In the genomic region with DNA sequence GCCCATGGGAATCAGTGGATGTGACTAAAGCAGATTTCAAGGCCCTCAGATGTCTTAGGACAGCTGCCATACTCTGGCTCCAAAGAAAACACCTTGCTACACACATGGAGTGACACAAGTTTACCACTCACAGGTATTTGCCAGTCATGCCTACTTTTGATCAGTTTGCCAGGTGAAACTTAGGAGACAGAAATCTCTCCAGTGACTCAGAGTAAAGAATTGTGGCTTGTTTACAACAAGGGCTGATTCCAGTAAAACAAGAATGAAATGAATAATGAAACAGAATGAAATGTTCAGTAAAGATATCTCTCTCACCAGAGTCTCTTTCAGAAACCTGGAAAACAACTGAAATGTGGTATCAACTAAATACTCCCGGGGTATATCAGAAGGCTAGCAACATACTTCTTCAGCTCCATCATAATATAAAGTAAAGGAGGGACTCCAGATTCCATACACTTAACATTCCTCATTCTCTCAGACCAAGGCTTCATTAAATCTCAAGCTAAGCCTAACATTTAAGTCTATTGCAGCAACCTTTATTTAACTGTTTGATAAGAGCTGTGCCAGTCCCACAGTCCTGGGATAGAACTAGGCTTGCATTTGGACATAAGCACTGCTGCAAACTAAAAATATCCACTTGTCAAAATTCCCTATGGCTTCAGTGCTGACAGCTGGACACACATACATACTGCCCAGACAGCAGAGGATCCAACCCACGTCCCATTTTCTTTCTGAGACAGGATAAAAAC, we compare ENCODE assay signal across 18 cellular contexts.
DNase-seq lines count a peak whose midpoint lies in the region; ATAC-seq and TF ChIP-seq lines count a peak whose summit lies in the region.
"Had no signal": no experiment of that assay in that cellular context is flagged by ENCODE, and none has a peak within 500 bp of the region (broad histone marks: within the 10 kb centered on the region; RNA-seq: fewer than 3 reads in every experiment).

No MANE protein-coding gene starts in this region.

- H3K9me3 ChIP-seq in left ventricle myocardium inferior (replicated peaks): no peaks in the 10 kb centered on the region
- no peaks in the 10 kb centered on the region for H3K9me3 ChIP-seq in sigmoid colon
- H3K9me3 ChIP-seq: gastrocnemius medialis, tibial nerve had no signal

- intact Hi-C loops in dorsolateral prefrontal cortex (cut with DNase I) (no loop called here), left ventricle myocardium inferior (cut with micrococcal nuclease) (loop anchor here (10.0 kb wide), 1 partner anchor 138 kb away; no protein-coding TSS in a partner anchor), sigmoid colon (cut with DNase I) (no loop called here)
- intact Hi-C loops in activated CD8-positive, alpha-beta T cell treated with anti-CD3 and anti-CD28 coated beads for 36 hours (cut with micrococcal nuclease): no loop called here

- peak; percentile 68 for DNase-seq in M059J (ENCODE audit: low read depth)
- DNase-seq in dorsolateral prefrontal cortex: no peak
- DNase-seq in left ventricle myocardium inferior: no peak
- no peak for DNase-seq in sigmoid colon
- no peak for DNase-seq in NCI-H128 (lab: John Stamatoyannopoulos, UW; ENCODE audit: unreplicated experiment)
- DNase-seq in naive thymus-derived CD8-positive, alpha-beta T cell: no peak
- DNase-seq in activated CD8-positive, alpha-beta T cell treated with anti-CD3 and anti-CD28 coated beads for 36 hours: no peak
- no peak for DNase-seq in 8988T
- DNase-seq: activated CD4-positive, alpha-beta T cell treated with anti-CD3 and anti-CD28 coated beads, Interleukin-2, amount 10 ng/mL, durations not matched to agents 7 days and 5 days; activated T-cell treated with anti-CD3 and anti-CD28 coated beads, Interleukin-2, amount 50 U/mL, for 48 hours; gastrocnemius medialis; HFFc6; NCI-H2029; SIG-M5; T1000 had no signal

- POLR2A ChIA-PET in naive thymus-derived CD8-positive, alpha-beta T cell (lab: Charles Lee): no interaction called here
- POLR2A ChIA-PET in activated CD8-positive, alpha-beta T cell treated with anti-CD3 and anti-CD28 coated beads for 36 hours (lab: Charles Lee): no interaction called here

- H3K27me3 Mint-ChIP-seq in naive thymus-derived CD8-positive, alpha-beta T cell: peaks cover 0 to 10% (median 0%) of the 10 kb centered on the region in 5 donors
- no peaks in the 10 kb centered on the region for H3K27me3 Mint-ChIP-seq in activated CD8-positive, alpha-beta T cell treated with anti-CD3 and anti-CD28 coated beads for 36 hours
- H3K27me3 Mint-ChIP-seq: activated CD4-positive, alpha-beta T cell treated with anti-CD3 and anti-CD28 coated beads, Interleukin-2, amount 10 ng/mL, durations not matched to agents 7 days and 5 days; dendritic cell treated with granulocyte-macrophage colony-stimulating factor and Interleukin-4, amounts not matched to agents 40 ng/mL and 50 ng/mL, for 4 days had no signal

- no peaks in the 10 kb centered on the region for H3K27me3 ChIP-seq in dorsolateral prefrontal cortex
- H3K27me3 ChIP-seq in left ventricle myocardium inferior (ENCODE audit: low read depth): no peaks in the 10 kb centered on the region
- no peaks in the 10 kb centered on the region for H3K27me3 ChIP-seq in sigmoid colon
- H3K27me3 ChIP-seq: gastrocnemius medialis, tibial nerve had no signal

- H3K27ac ChIP-seq in dorsolateral prefrontal cortex: peak overlapping the region in 32 of 59 donors; percentile 2 to 67 (median 26)
- peak overlapping the region; percentile 76 for H3K27ac ChIP-seq in left ventricle myocardium inferior (replicated peaks)
- peak overlapping the region in 3 of 4 donors; percentile 28 to 46 (median 31) for H3K27ac ChIP-seq in sigmoid colon

- CTCF ChIA-PET in activated CD8-positive, alpha-beta T cell treated with anti-CD3 and anti-CD28 coated beads for 36 hours (lab: Charles Lee): no interaction called here

- no peak for TF ChIP-seq POLR2A in sigmoid colon (IDR thresholded peaks at IDR 0.05)

- H3K9me3 Mint-ChIP-seq in naive thymus-derived CD8-positive, alpha-beta T cell: no peaks in the 10 kb centered on the region
- no peaks in the 10 kb centered on the region for H3K9me3 Mint-ChIP-seq in activated CD8-positive, alpha-beta T cell treated with anti-CD3 and anti-CD28 coated beads for 36 hours
- H3K9me3 Mint-ChIP-seq: activated CD4-positive, alpha-beta T cell treated with anti-CD3 and anti-CD28 coated beads, Interleukin-2, amount 10 ng/mL, durations not matched to agents 7 days and 5 days; dendritic cell treated with granulocyte-macrophage colony-stimulating factor and Interleukin-4, amounts not matched to agents 40 ng/mL and 50 ng/mL, for 4 days had no signal

- ATAC-seq in naive thymus-derived CD8-positive, alpha-beta T cell: no peak
- no peak for ATAC-seq in activated CD8-positive, alpha-beta T cell treated with anti-CD3 and anti-CD28 coated beads for 36 hours
- ATAC-seq: GM12878 had no signal

- H3K36me3 Mint-ChIP-seq in naive thymus-derived CD8-positive, alpha-beta T cell: no peaks in the 10 kb centered on the region
- H3K36me3 Mint-ChIP-seq in activated CD8-positive, alpha-beta T cell treated with anti-CD3 and anti-CD28 coated beads for 36 hours (ENCODE audit: low read depth): no peaks in the 10 kb centered on the region

- H3K4me3 Mint-ChIP-seq in naive thymus-derived CD8-positive, alpha-beta T cell: no peak overlapping the region
- no peak overlapping the region for H3K4me3 Mint-ChIP-seq in activated CD8-positive, alpha-beta T cell treated with anti-CD3 and anti-CD28 coated beads for 36 hours
- H3K4me3 Mint-ChIP-seq: activated CD4-positive, alpha-beta T cell treated with anti-CD3 and anti-CD28 coated beads, Interleukin-2, amount 10 ng/mL, durations not matched to agents 7 days and 5 days; dendritic cell treated with granulocyte-macrophage colony-stimulating factor and Interleukin-4, amounts not matched to agents 40 ng/mL and 50 ng/mL, for 4 days; HFFc6 had no signal

- H3K4me1 Mint-ChIP-seq in naive thymus-derived CD8-positive, alpha-beta T cell: no peaks in the 10 kb centered on the region
- no peaks in the 10 kb centered on the region for H3K4me1 Mint-ChIP-seq in activated CD8-positive, alpha-beta T cell treated with anti-CD3 and anti-CD28 coated beads for 36 hours (ENCODE audit: low read depth)
- H3K4me1 Mint-ChIP-seq: activated CD4-positive, alpha-beta T cell treated with anti-CD3 and anti-CD28 coated beads, Interleukin-2, amount 10 ng/mL, durations not matched to agents 7 days and 5 days had no signal

- no peak overlapping the region for H3K27ac Mint-ChIP-seq in naive thymus-derived CD8-positive, alpha-beta T cell
- H3K27ac Mint-ChIP-seq in activated CD8-positive, alpha-beta T cell treated with anti-CD3 and anti-CD28 coated beads for 36 hours: no peak overlapping the region
- H3K27ac Mint-ChIP-seq: activated CD4-positive, alpha-beta T cell treated with anti-CD3 and anti-CD28 coated beads, Interleukin-2, amount 10 ng/mL, durations not matched to agents 7 days and 5 days; dendritic cell treated with granulocyte-macrophage colony-stimulating factor and Interleukin-4, amounts not matched to agents 40 ng/mL and 50 ng/mL, for 4 days; HFFc6 had no signal

- no peak for TF ChIP-seq EP300 in sigmoid colon (IDR thresholded peaks at IDR 0.05)

- H3K4me1 ChIP-seq in left ventricle myocardium inferior (peaks cover 40% of the 10 kb centered on the region), sigmoid colon (peaks cover 0 to 30% (median 25%) of the 10 kb centered on the region in 4 donors)

- 88 to 89% methylated on average over 2 of the region's 2 CpGs for WGBS in sigmoid colon, 2 donors

- H3K36me3 ChIP-seq in left ventricle myocardium inferior (peaks cover 36% of the 10 kb centered on the region), sigmoid colon (peaks cover 4 to 50% (median 9%) of the 10 kb centered on the region in 4 donors)

- H3K4me3 ChIP-seq in dorsolateral prefrontal cortex: no peak overlapping the region
- no peak overlapping the region for H3K4me3 ChIP-seq in left ventricle myocardium inferior
- no peak overlapping the region for H3K4me3 ChIP-seq in sigmoid colon
- H3K4me3 ChIP-seq: gastrocnemius medialis, GM12878, tibial nerve had no signal

- no peak for TF ChIP-seq CTCF in dorsolateral prefrontal cortex (IDR thresholded peaks at IDR 0.05 in 54 of 56, conservative IDR thresholded peaks at IDR 0.05 in 2 of 56; ENCODE audit: low read depth in 1 of 56, partially characterized antibody in 56 of 56)
- no peak for TF ChIP-seq CTCF in left ventricle myocardium inferior (IDR thresholded peaks at IDR 0.05; ENCODE audit: borderline replicate concordance)
- no peak for TF ChIP-seq CTCF in sigmoid colon (IDR thresholded peaks at IDR 0.05)
- no peak for TF ChIP-seq CTCF in activated CD8-positive, alpha-beta T cell treated with anti-CD3 and anti-CD28 coated beads for 36 hours (IDR thresholded peaks at IDR 0.05)

Comparison
In these comparisons a context has a peak if more than half of its experiments do, and no peak if none do; other contexts are left out.
1. H3K27ac ChIP-seq: peak in every context shown above with its lines; median percentile 76 in left ventricle myocardium inferior; 31 in sigmoid colon; 26 in dorsolateral prefrontal cortex.